In the genomic region with DNA sequence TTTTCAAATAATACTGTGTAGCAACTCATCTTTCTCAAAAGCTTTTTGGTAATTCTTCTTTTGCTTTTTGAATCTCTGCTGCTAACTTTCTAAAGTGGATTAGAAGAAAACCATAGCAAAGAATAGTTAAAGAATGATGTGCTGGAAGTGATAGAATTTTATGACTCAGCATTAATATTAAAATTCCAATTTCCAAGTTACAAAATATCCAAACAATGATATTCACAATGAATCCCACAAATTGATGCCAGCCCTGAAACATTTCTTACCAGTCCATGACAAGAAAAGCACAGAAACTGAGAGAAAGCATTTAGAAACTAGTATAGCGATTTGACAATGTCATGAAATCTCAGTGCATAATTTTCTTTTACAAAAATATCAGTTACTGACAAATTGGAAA, we compare ENCODE assay signal across 14 cellular contexts.
"Had no signal": no experiment of that assay in that cellular context is flagged by ENCODE, and none has a peak within 500 bp of the region (broad histone marks: within the 10 kb centered on the region; RNA-seq: fewer than 3 reads in every experiment).

No MANE protein-coding gene starts in this region.

- H3K4me3 ChIP-seq: colonic mucosa, sigmoid colon, testis, upper lobe of right lung had no signal

- ATAC-seq: activated T-helper 17 cell treated with anti-CD3 and anti-CD28 coated beads, Interleukin-2, amount 50 U/mL, for 72 hours; left ventricle myocardium superior; upper lobe of right lung had no signal

- H3K27me3 ChIP-seq: colonic mucosa, sigmoid colon, testis, upper lobe of right lung had no signal

- DNase-seq: activated CD4-positive, alpha-beta T cell treated with anti-CD3 and anti-CD28 coated beads, Interleukin-2, amount 50 U/mL, for 1 hour; activated CD4-positive, CD25-positive, alpha-beta regulatory T cell; activated naive CD4-positive, alpha-beta T cell treated with anti-CD3 and anti-CD28 coated beads for 36 hours; activated T-cell treated with anti-CD3 and anti-CD28 coated beads for 4 hours; colonic mucosa; effector CD4-positive, alpha-beta T cell; left ventricle myocardium superior; mesendoderm; sigmoid colon; stimulated activated CD4-positive, alpha-beta T cell treated with anti-CD3 and anti-CD28 coated beads, Interleukin-4, amount 100 ng/mL, for 1 hour; stimulated activated CD8-positive, alpha-beta memory T cell treated with anti-CD3 and anti-CD28 coated beads, Interleukin-4, amount 100 ng/mL, for 48 hours; testis; upper lobe of right lung had no signal

- H3K27ac ChIP-seq: colonic mucosa, sigmoid colon, testis, upper lobe of right lung had no signal

- H3K4me1 ChIP-seq: colonic mucosa had no signal

- H3K9me3 ChIP-seq: colonic mucosa, sigmoid colon, testis, upper lobe of right lung had no signal

- H3K36me3 ChIP-seq: colonic mucosa, sigmoid colon, upper lobe of right lung had no signal
